ENCODE assay signal across 12 cellular contexts in genomic region chr3:62607287-62608029, GRCh38.
DNase-seq lines count a peak whose midpoint lies in the region; ATAC-seq, FAIRE-seq and TF ChIP-seq lines count a peak whose summit lies in the region.
"Had no signal": no experiment of that assay in that cellular context is flagged by ENCODE, and none has a peak within 500 bp of the region (broad histone marks: within the 10 kb centered on the region; RNA-seq: fewer than 3 reads in every experiment).

No MANE protein-coding gene starts in this region.

- peak overlapping the region; percentile 30 for H2AFZ ChIP-seq in osteoblast (ENCODE audit: low read length)

- FAIRE-seq in frontal cortex (lab: Jason Lieb, UNC), result no peak
- FAIRE-seq: islet of Langerhans had no signal

- H3K27ac ChIP-seq in dorsolateral prefrontal cortex, result peak overlapping the region in 1 of 59 donors; percentile 9
- peak overlapping the region; percentile 67 for H3K27ac ChIP-seq in osteoblast (ENCODE audit: low read depth, low read length)

- POLR2A ChIA-PET in HEK293T (lab: Yijun Ruan, JAX), result no interaction called here

- H3K9me3 ChIP-seq in osteoblast (ENCODE audit: low read depth, low read length), result no peaks in the 10 kb centered on the region

- no peak overlapping the region for H3K4me3 ChIP-seq in dorsolateral prefrontal cortex
- H3K4me3 ChIP-seq in osteoblast (ENCODE audit: insufficient read depth, low read length), result no peak overlapping the region

- H3K79me2 ChIP-seq in osteoblast (ENCODE audit: insufficient read depth, low read length), result no peaks in the 10 kb centered on the region

- TF ChIP-seq CTCF in dorsolateral prefrontal cortex (IDR thresholded peaks at IDR 0.05 in 54 of 56, conservative IDR thresholded peaks at IDR 0.05 in 2 of 56; ENCODE audit: low read depth in 1 of 56, partially characterized antibody in 56 of 56) (no peak), osteoblast (IDR thresholded peaks at IDR 0.05; ENCODE audit: extremely low read depth, low read depth, low read length) (no peak)

- intact Hi-C loops in dorsolateral prefrontal cortex (cut with DNase I), result no loop called here

- no peaks in the 10 kb centered on the region for H4K20me1 ChIP-seq in osteoblast (ENCODE audit: insufficient read depth, low read length)

- DNase-seq in EL (peak; percentile 84), NCI-H226 (peak; percentile 91), dorsolateral prefrontal cortex (peak in 6 of 10 donors; percentile 18 to 71 (median 50)), osteoblast (ENCODE audit: insufficient read length, low spot score, missing footprints) (peak; percentile 42), frontal cortex (ENCODE audit: low spot score in 2 of 2) (no peak), NCI-H2227 treated with DMSO at 0.1 percent for 48 hours (lab: John Stamatoyannopoulos, UW) (no peak), HEK293T (ENCODE audit: extremely low spot score) (no peak)
- DNase-seq: cerebellar nuclear complex; NCI-H1105; stimulated activated CD8-positive, alpha-beta memory T cell treated with anti-CD3 and anti-CD28 coated beads, Interleukin-4, amount 100 ng/mL, for 48 hours had no signal

- ATAC-seq in GM18909 (IDR thresholded peaks at IDR 0.05; ENCODE audit: poor library complexity, unreplicated experiment), result no peak

- H3K36me3 ChIP-seq in osteoblast (ENCODE audit: insufficient read depth, low read length), result no peaks in the 10 kb centered on the region

- CTCF ChIA-PET in HEK293T (lab: Yijun Ruan, JAX), result no interaction called here

- H3K4me2 ChIP-seq in osteoblast (ENCODE audit: insufficient read depth, low read length), result peak overlapping the region; percentile 43

- H3K27me3 ChIP-seq in dorsolateral prefrontal cortex (no peaks in the 10 kb centered on the region), osteoblast (ENCODE audit: insufficient read depth, low read length) (no peaks in the 10 kb centered on the region)

- H3K4me1 ChIP-seq in osteoblast (ENCODE audit: insufficient read depth, low read length), result peaks cover 54% of the 10 kb centered on the region

TF ChIP-seq in HEK293T, 16 proteins besides CTCF, POLR2A, EP300 and RAD21:
- TF ChIP-seq LEF1 (IDR thresholded peaks at IDR 0.05; ENCODE audit: borderline replicate concordance), result no peak
- TF ChIP-seq BHLHE40 (IDR thresholded peaks at IDR 0.05; ENCODE audit: borderline replicate concordance), result no peak
- TF ChIP-seq TARDBP (IDR thresholded peaks at IDR 0.05), result no peak
- TF ChIP-seq SP1 (IDR thresholded peaks at IDR 0.05), result no peak
- TF ChIP-seq FOXK2 (IDR thresholded peaks at IDR 0.05), result no peak
- no peak for TF ChIP-seq L3MBTL2 (conservative IDR thresholded peaks at IDR 0.05)
- TF ChIP-seq CTBP1 (IDR thresholded peaks at IDR 0.05; ENCODE audit: borderline replicate concordance), result no peak
- no peak for TF ChIP-seq SUZ12 (IDR thresholded peaks at IDR 0.05)
TF ChIP-seq in HEK293T: peak in this region for 0.

Comparison
In these comparisons a context has a peak if more than half of its experiments do, and no peak if none do; other contexts are left out.
1. DNase-seq: peak in EL (single experiment), NCI-H226 (single experiment), dorsolateral prefrontal cortex (6 of 10) and osteoblast (single experiment); none in frontal cortex (0 of 2), NCI-H2227 treated with DMSO at 0.1 percent for 48 hours (single experiment) and HEK293T (single experiment).